8 cellular contexts compared by ENCODE assay signal in the genomic region with DNA sequence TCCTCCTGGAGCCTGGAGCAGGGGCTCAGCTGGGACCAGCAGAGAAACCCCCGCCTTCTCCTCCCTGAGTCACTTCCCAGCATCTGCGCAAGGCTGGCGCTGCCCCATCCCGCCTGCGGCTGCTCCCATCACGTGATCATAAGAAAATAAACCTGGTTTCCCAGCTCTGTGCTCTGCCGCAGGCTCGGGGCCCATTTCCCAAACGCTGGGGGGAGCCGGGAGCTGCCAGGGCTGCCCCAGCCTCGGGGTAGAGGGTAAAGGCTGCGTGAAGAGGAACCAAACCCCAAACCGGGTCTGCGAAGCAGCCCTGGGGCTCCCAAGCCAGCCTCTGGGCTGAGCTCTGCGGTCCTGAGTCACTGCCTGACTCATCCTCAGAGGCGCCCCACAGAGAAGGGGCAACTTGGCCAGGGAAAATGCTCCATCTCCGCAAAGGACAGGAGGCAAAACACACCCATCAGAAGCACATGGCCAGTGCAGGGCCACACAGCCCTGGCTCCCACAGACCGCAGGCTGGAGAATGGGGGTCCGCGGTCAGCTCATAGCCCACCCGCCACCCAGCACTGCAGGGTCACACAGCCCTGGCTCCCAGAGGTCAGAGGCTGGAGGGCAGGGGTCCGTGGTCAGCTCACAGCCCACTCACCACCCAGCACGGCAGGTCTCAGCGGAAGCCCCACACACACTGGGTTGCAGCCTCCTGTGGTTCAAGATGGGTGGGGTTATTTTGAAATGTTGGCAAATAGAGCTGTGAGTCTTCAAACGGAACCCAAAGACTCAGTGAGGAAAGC.
DNase-seq lines count a peak whose midpoint lies in the region; ATAC-seq lines count a peak whose summit lies in the region.

No MANE protein-coding gene starts in this region.

- peak; percentile 78 for DNase-seq in RPMI8226
- DNase-seq in activated T-helper 2 cell treated with anti-CD3 and anti-CD28 coated beads, Interferon-gamma antibody, Interleukin-2, Interleukin-4, amounts not matched to agents 10 μg/mL and 5 μg/mL and 100 μg/mL, durations not matched to agents 14 hours and 24 hours and 36 hours (ENCODE audit: low spot score) = peak; percentile 52
- peak; percentile 98 for DNase-seq in fibroblast of peridontal ligament (ENCODE audit: extremely low read depth)
- DNase-seq in natural killer cell treated with Interleukin-12 subunit alpha and Interleukin-12 subunit beta and Interleukin-15 and Interleukin-18, amount 100 ng/mL, for 72 hours (ENCODE audit: low spot score) = peak; percentile 85
- DNase-seq in stimulated activated naive B cell treated with anti-CD40 and anti-IgM and Interleukin-4, amounts not matched to agents 10 μg/mL and 1 μg/mL and 100 μg/mL, for 72 hours = peak; percentile 71
- DNase-seq in NCI-H1105 treated with DMSO at 0.1 percent for 48 hours (lab: John Stamatoyannopoulos, UW) = no peak

- ATAC-seq in GM18861 (IDR thresholded peaks at IDR 0.05; ENCODE audit: unreplicated experiment) = peak; percentile 45
- ATAC-seq in HG03565 (IDR thresholded peaks at IDR 0.05; ENCODE audit: unreplicated experiment) = peak; percentile 28
- peak; percentile 89 to 91 for ATAC-seq in natural killer cell treated with Interleukin-12 subunit alpha and Interleukin-12 subunit beta and Interleukin-15 and Interleukin-18, amount 100 ng/mL, for 72 hours
- peak; percentile 77 to 81 for ATAC-seq in stimulated activated naive B cell treated with anti-CD40 and anti-IgM and Interleukin-4, amounts not matched to agents 10 μg/mL and 1 μg/mL and 100 μg/mL, for 72 hours (replicated peaks)

- no peaks in the 10 kb centered on the region for H3K27me3 Mint-ChIP-seq in activated T-helper 2 cell treated with anti-CD3 and anti-CD28 coated beads, Interferon-gamma antibody, Interleukin-2, Interleukin-4, amounts not matched to agents 10 μg/mL and 5 μg/mL and 100 μg/mL, durations not matched to agents 14 hours and 24 hours and 36 hours (ENCODE audit: low read depth)
- H3K27me3 Mint-ChIP-seq in natural killer cell treated with Interleukin-12 subunit alpha and Interleukin-12 subunit beta and Interleukin-15 and Interleukin-18, amount 100 ng/mL, for 72 hours = no peaks in the 10 kb centered on the region
- H3K27me3 Mint-ChIP-seq in stimulated activated naive B cell treated with anti-CD40 and anti-IgM and Interleukin-4, amounts not matched to agents 10 μg/mL and 1 μg/mL and 100 μg/mL, for 72 hours = no peaks in the 10 kb centered on the region

- peaks cover 10% of the 10 kb centered on the region for H3K36me3 Mint-ChIP-seq in activated T-helper 2 cell treated with anti-CD3 and anti-CD28 coated beads, Interferon-gamma antibody, Interleukin-2, Interleukin-4, amounts not matched to agents 10 μg/mL and 5 μg/mL and 100 μg/mL, durations not matched to agents 14 hours and 24 hours and 36 hours (ENCODE audit: low read depth)
- no peaks in the 10 kb centered on the region for H3K36me3 Mint-ChIP-seq in natural killer cell treated with Interleukin-12 subunit alpha and Interleukin-12 subunit beta and Interleukin-15 and Interleukin-18, amount 100 ng/mL, for 72 hours
- H3K36me3 Mint-ChIP-seq in stimulated activated naive B cell treated with anti-CD40 and anti-IgM and Interleukin-4, amounts not matched to agents 10 μg/mL and 1 μg/mL and 100 μg/mL, for 72 hours = peaks cover 2 to 10% of the 10 kb centered on the region in 2 donors

- peak overlapping the region; percentile 70 for H3K4me3 Mint-ChIP-seq in activated T-helper 2 cell treated with anti-CD3 and anti-CD28 coated beads, Interferon-gamma antibody, Interleukin-2, Interleukin-4, amounts not matched to agents 10 μg/mL and 5 μg/mL and 100 μg/mL, durations not matched to agents 14 hours and 24 hours and 36 hours (ENCODE audit: low read depth)
- peak overlapping the region; percentile 85 for H3K4me3 Mint-ChIP-seq in natural killer cell treated with Interleukin-12 subunit alpha and Interleukin-12 subunit beta and Interleukin-15 and Interleukin-18, amount 100 ng/mL, for 72 hours
- H3K4me3 Mint-ChIP-seq in stimulated activated naive B cell treated with anti-CD40 and anti-IgM and Interleukin-4, amounts not matched to agents 10 μg/mL and 1 μg/mL and 100 μg/mL, for 72 hours = peak overlapping the region; percentile 82 to 85

- H3K9me3 Mint-ChIP-seq in activated T-helper 2 cell treated with anti-CD3 and anti-CD28 coated beads, Interferon-gamma antibody, Interleukin-2, Interleukin-4, amounts not matched to agents 10 μg/mL and 5 μg/mL and 100 μg/mL, durations not matched to agents 14 hours and 24 hours and 36 hours = no peaks in the 10 kb centered on the region
- no peaks in the 10 kb centered on the region for H3K9me3 Mint-ChIP-seq in natural killer cell treated with Interleukin-12 subunit alpha and Interleukin-12 subunit beta and Interleukin-15 and Interleukin-18, amount 100 ng/mL, for 72 hours
- no peaks in the 10 kb centered on the region for H3K9me3 Mint-ChIP-seq in stimulated activated naive B cell treated with anti-CD40 and anti-IgM and Interleukin-4, amounts not matched to agents 10 μg/mL and 1 μg/mL and 100 μg/mL, for 72 hours

- intact Hi-C loops in activated T-helper 2 cell treated with anti-CD3 and anti-CD28 coated beads, Interferon-gamma antibody, Interleukin-2, Interleukin-4, amounts not matched to agents 10 μg/mL and 5 μg/mL and 100 μg/mL, durations not matched to agents 14 hours and 24 hours and 36 hours (cut with micrococcal nuclease) = loop anchor here (1.0 to 5.0 kb wide), 4 partner anchors 47 to 133 kb away; no protein-coding TSS in a partner anchor

- peak overlapping the region; percentile 89 for H3K27ac Mint-ChIP-seq in activated T-helper 2 cell treated with anti-CD3 and anti-CD28 coated beads, Interferon-gamma antibody, Interleukin-2, Interleukin-4, amounts not matched to agents 10 μg/mL and 5 μg/mL and 100 μg/mL, durations not matched to agents 14 hours and 24 hours and 36 hours
- peak overlapping the region; percentile 95 to 96 for H3K27ac Mint-ChIP-seq in natural killer cell treated with Interleukin-12 subunit alpha and Interleukin-12 subunit beta and Interleukin-15 and Interleukin-18, amount 100 ng/mL, for 72 hours
- H3K27ac Mint-ChIP-seq in stimulated activated naive B cell treated with anti-CD40 and anti-IgM and Interleukin-4, amounts not matched to agents 10 μg/mL and 1 μg/mL and 100 μg/mL, for 72 hours = peak overlapping the region; percentile 97

- H3K4me1 Mint-ChIP-seq in activated T-helper 2 cell treated with anti-CD3 and anti-CD28 coated beads, Interferon-gamma antibody, Interleukin-2, Interleukin-4, amounts not matched to agents 10 μg/mL and 5 μg/mL and 100 μg/mL, durations not matched to agents 14 hours and 24 hours and 36 hours (ENCODE audit: low read depth) = peaks cover 43% of the 10 kb centered on the region
- H3K4me1 Mint-ChIP-seq in natural killer cell treated with Interleukin-12 subunit alpha and Interleukin-12 subunit beta and Interleukin-15 and Interleukin-18, amount 100 ng/mL, for 72 hours (ENCODE audit: low read depth in 2 of 2) = peaks cover 57 to 58% of the 10 kb centered on the region in 2 donors
- peaks cover 53 to 66% of the 10 kb centered on the region in 2 donors for H3K4me1 Mint-ChIP-seq in stimulated activated naive B cell treated with anti-CD40 and anti-IgM and Interleukin-4, amounts not matched to agents 10 μg/mL and 1 μg/mL and 100 μg/mL, for 72 hours

Comparison
In these comparisons a context has a peak if more than half of its experiments do, and no peak if none do; other contexts are left out.
1. ATAC-seq: peak in every context shown above with its lines; median percentile 90 in natural killer cell treated with Interleukin-12 subunit alpha and Interleukin-12 subunit beta and Interleukin-15 and Interleukin-18, amount 100 ng/mL, for 72 hours; 79 in stimulated activated naive B cell treated with anti-CD40 and anti-IgM and Interleukin-4, amounts not matched to agents 10 μg/mL and 1 μg/mL and 100 μg/mL, for 72 hours; 45 in GM18861; 28 in HG03565.